In the genomic region with DNA sequence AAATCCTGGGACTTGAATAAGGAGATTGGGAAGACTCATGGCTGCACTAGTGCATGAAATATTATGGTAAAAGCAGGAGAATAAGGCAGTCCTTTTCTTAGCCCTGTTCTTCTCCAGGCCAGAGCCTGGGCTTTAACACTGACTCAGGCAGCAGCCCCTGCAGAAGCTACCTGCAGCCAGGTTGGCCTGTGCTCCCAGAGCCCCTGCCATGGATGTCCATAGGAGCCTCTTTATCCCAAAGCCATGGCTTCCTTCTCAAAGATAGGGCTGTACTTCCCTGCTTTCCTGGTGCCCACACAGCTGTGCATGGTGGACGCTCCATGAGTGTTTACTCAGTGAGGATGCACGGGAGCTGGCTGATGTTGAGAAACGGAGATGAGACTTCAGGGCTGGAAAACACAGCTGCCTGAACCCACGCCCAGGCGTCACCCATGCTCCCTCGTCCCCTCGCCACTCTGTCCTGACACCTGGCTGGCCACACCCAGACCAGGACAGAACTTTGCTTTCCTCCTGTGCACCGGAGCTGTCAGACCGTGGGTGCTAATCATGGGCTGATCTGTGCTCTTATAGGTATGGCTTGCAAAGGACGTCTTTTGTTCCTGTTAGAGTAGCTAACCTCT, we compare ENCODE assay signal across 24 cellular contexts.
"Had no signal": no experiment of that assay in that cellular context is flagged by ENCODE, and none has a peak within 500 bp of the region (broad histone marks: within the 10 kb centered on the region; RNA-seq: fewer than 3 reads in every experiment).

No MANE protein-coding gene starts in this region.

- H3K27ac Mint-ChIP-seq: activated CD8-positive, alpha-beta memory T cell treated with anti-CD3 and anti-CD28 coated beads, Interleukin-2, amount 10 ng/mL, durations not matched to agents 7 days and 5 days; activated naive CD4-positive, alpha-beta T cell treated with anti-CD3 and anti-CD28 coated beads, Interleukin-2, amount 50 U/mL, for 24 hours; activated T-cell treated with anti-CD3 and anti-CD28 coated beads, Interleukin-2, amount 50 U/mL, for 24 hours; activated T-helper 1 cell treated with anti-CD3 and anti-CD28 coated beads, Interleukin-12 subunit alpha, Interleukin-12 subunit beta, Interleukin-2, Interleukin-4 antibody, amounts not matched to agents 30 ng/mL and 10 ng/mL and 1 ng/mL, durations not matched to agents 14 hours and 24 hours and 36 hours; T-helper 1 cell treated with Interleukin-12 subunit alpha and Interleukin-12 subunit beta and Interleukin-4 antibody, amounts not matched to agents 30 μg/mL and 1 μg/mL, for 36 hours; WTC11 had no signal

- H3K27me3 ChIP-seq: ascending aorta, body of pancreas, MG63, Peyer's patch had no signal

- ATAC-seq: activated CD8-positive, alpha-beta memory T cell treated with anti-CD3 and anti-CD28 coated beads, Interleukin-2, amount 10 ng/mL, durations not matched to agents 7 days and 5 days; body of pancreas; WTC11 had no signal

- H3K9me3 Mint-ChIP-seq: activated naive CD4-positive, alpha-beta T cell treated with anti-CD3 and anti-CD28 coated beads, Interleukin-2, amount 50 U/mL, for 24 hours; activated T-cell treated with anti-CD3 and anti-CD28 coated beads, Interleukin-2, amount 50 U/mL, for 24 hours; activated T-helper 1 cell treated with anti-CD3 and anti-CD28 coated beads, Interleukin-12 subunit alpha, Interleukin-12 subunit beta, Interleukin-2, Interleukin-4 antibody, amounts not matched to agents 30 ng/mL and 10 ng/mL and 1 ng/mL, durations not matched to agents 14 hours and 24 hours and 36 hours; T-helper 1 cell treated with Interleukin-12 subunit alpha and Interleukin-12 subunit beta and Interleukin-4 antibody, amounts not matched to agents 30 μg/mL and 1 μg/mL, for 36 hours; WTC11 had no signal

- H3K36me3 Mint-ChIP-seq: activated CD8-positive, alpha-beta memory T cell treated with anti-CD3 and anti-CD28 coated beads, Interleukin-2, amount 10 ng/mL, durations not matched to agents 7 days and 5 days; activated naive CD4-positive, alpha-beta T cell treated with anti-CD3 and anti-CD28 coated beads, Interleukin-2, amount 50 U/mL, for 24 hours; WTC11 had no signal

- DNase-seq: activated CD4-positive, alpha-beta T cell treated with anti-CD3 and anti-CD28 coated beads for 48 hours; activated CD4-positive, alpha-beta T cell treated with anti-CD3 and anti-CD28 coated beads, Interleukin-2, amount 50 U/mL, for 48 hours; activated CD4-positive, CD25-positive, alpha-beta regulatory T cell treated with anti-CD3 and anti-CD28 coated beads, Interleukin-2, amount 50 U/mL, for 72 hours; activated CD8-positive, alpha-beta memory T cell treated with anti-CD3 and anti-CD28 coated beads, Interleukin-2, amount 10 ng/mL, durations not matched to agents 7 days and 5 days; activated effector memory CD4-positive, alpha-beta T cell treated with Interleukin-2 at 50 U/mL for 16 hours; activated naive CD4-positive, alpha-beta T cell; activated T-cell treated with anti-CD3 and anti-CD28 coated beads, Interleukin-2, amount 50 U/mL, for 24 hours; body of pancreas; central memory CD4-positive, alpha-beta T cell; MG63; MV-4-11; NCI-H1092 treated with DMSO at 0.1 percent for 48 hours; NCI-H1436 treated with DMSO at 0.1 percent for 48 hours; NCI-H187; NCI-H2081; NCI-H524 treated with DMSO at 0.1 percent for 48 hours; NCI-H82; Peyer's patch; SHP77 treated with DMSO at 0.1 percent for 48 hours had no signal

- H3K4me3 ChIP-seq: ascending aorta, body of pancreas, MG63, Peyer's patch had no signal

- H3K4me1 Mint-ChIP-seq: activated CD8-positive, alpha-beta memory T cell treated with anti-CD3 and anti-CD28 coated beads, Interleukin-2, amount 10 ng/mL, durations not matched to agents 7 days and 5 days; activated naive CD4-positive, alpha-beta T cell treated with anti-CD3 and anti-CD28 coated beads, Interleukin-2, amount 50 U/mL, for 24 hours had no signal

- H3K27ac ChIP-seq: ascending aorta, body of pancreas, Peyer's patch had no signal

- H3K4me3 Mint-ChIP-seq: activated CD8-positive, alpha-beta memory T cell treated with anti-CD3 and anti-CD28 coated beads, Interleukin-2, amount 10 ng/mL, durations not matched to agents 7 days and 5 days; activated naive CD4-positive, alpha-beta T cell treated with anti-CD3 and anti-CD28 coated beads, Interleukin-2, amount 50 U/mL, for 24 hours; activated T-cell treated with anti-CD3 and anti-CD28 coated beads, Interleukin-2, amount 50 U/mL, for 24 hours; activated T-helper 1 cell treated with anti-CD3 and anti-CD28 coated beads, Interleukin-12 subunit alpha, Interleukin-12 subunit beta, Interleukin-2, Interleukin-4 antibody, amounts not matched to agents 30 ng/mL and 10 ng/mL and 1 ng/mL, durations not matched to agents 14 hours and 24 hours and 36 hours; T-helper 1 cell treated with Interleukin-12 subunit alpha and Interleukin-12 subunit beta and Interleukin-4 antibody, amounts not matched to agents 30 μg/mL and 1 μg/mL, for 36 hours; WTC11 had no signal

- H3K9me3 ChIP-seq: ascending aorta, body of pancreas, MG63, Peyer's patch had no signal

- H3K36me3 ChIP-seq: ascending aorta, MG63, Peyer's patch had no signal
